11 cellular contexts compared by ENCODE assay signal in genomic region chr3:11717301-11717700, GRCh38.
DNase-seq lines count a peak whose midpoint lies in the region; ATAC-seq and TF ChIP-seq lines count a peak whose summit lies in the region.
"Had no signal": no experiment of that assay in that cellular context is flagged by ENCODE, and none has a peak within 500 bp of the region (broad histone marks: within the 10 kb centered on the region; RNA-seq: fewer than 3 reads in every experiment).

No MANE protein-coding gene starts in this region.

- no peak for TF ChIP-seq CTCF in Panc1 (IDR thresholded peaks at IDR 0.05)
- no peak for TF ChIP-seq CTCF in fibroblast of lung (conservative IDR thresholded peaks at IDR 0.05 in 1 of 2, IDR thresholded peaks at IDR 0.05 in 1 of 2; ENCODE audit: low read depth in 1 of 2, low read length in 2 of 2)
- no peak for TF ChIP-seq CTCF in gastrocnemius medialis (IDR thresholded peaks at IDR 0.05 in 4 of 5, conservative IDR thresholded peaks at IDR 0.05 in 1 of 5)

- no peak overlapping the region for H2AFZ ChIP-seq in fibroblast of lung (ENCODE audit: low read length)

- ATAC-seq in Panc1 (no peak), gastrocnemius medialis (no peak), GM21367 (IDR thresholded peaks at IDR 0.05; ENCODE audit: unreplicated experiment) (no peak)

- peaks cover 21% of the 10 kb centered on the region for H3K4me1 ChIP-seq in Panc1 (ENCODE audit: control insufficient read depth, insufficient read depth, low read length)
- peaks cover 6% of the 10 kb centered on the region for H3K4me1 ChIP-seq in fibroblast of lung (ENCODE audit: control insufficient read depth, extremely low read depth, insufficient read depth, low read length)
- peaks cover 7 to 10% of the 10 kb centered on the region in 2 donors for H3K4me1 ChIP-seq in gastrocnemius medialis

- H3K4me3 ChIP-seq in Panc1 (ENCODE audit: low read depth in 2 of 2, low read length in 2 of 2) (peak overlapping the region in 1 of 2 experiments; percentile 73; a peak in 2 of 4 replicates), fibroblast of lung (replicated peaks in 1 of 4; ENCODE audit: control extremely low read depth in 1 of 4, insufficient read depth in 1 of 4, low read depth in 3 of 4, low read length in 4 of 4) (peak overlapping the region in 3 of 4 experiments; percentile 22 to 73 (median 45)), gastrocnemius medialis (peak overlapping the region in 2 of 4 donors; percentile 6 to 74)

- POLR2A ChIA-PET in Panc1 (lab: Charles Lee) = interaction anchor here (0.7 kb wide), 1 partner anchor 60 kb away, joined by 4 read pairs; no protein-coding TSS in a partner anchor

- DNase-seq in Daoy (ENCODE audit: low read depth) (peak; percentile 32), Panc1 (ENCODE audit: low read depth, low spot score) (no peak), fibroblast of lung (ENCODE audit: low read depth in 2 of 2) (peak; percentile 15 to 38), gastrocnemius medialis (no peak), occipital lobe (lab: John Stamatoyannopoulos, UW) (no peak), NCI-H1105 (lab: John Stamatoyannopoulos, UW) (no peak)
- DNase-seq in stimulated activated CD8-positive, alpha-beta memory T cell treated with anti-CD3 and anti-CD28 coated beads, Interleukin-4, amount 100 ng/mL, for 48 hours = no peak
- DNase-seq: activated CD4-positive, CD25-positive, alpha-beta regulatory T cell treated with anti-CD3 and anti-CD28 coated beads, Interleukin-2, amount 50 U/mL, for 72 hours; DMS53; NCI-H82 had no signal

- peak overlapping the region; percentile 90 for H3K27ac ChIP-seq in Panc1 (ENCODE audit: low read length)
- H3K27ac ChIP-seq in fibroblast of lung (ENCODE audit: insufficient read depth, low read length) = peak overlapping the region; percentile 53
- peak overlapping the region; percentile 65 to 82 (median 78) for H3K27ac ChIP-seq in gastrocnemius medialis

- H3K4me2 ChIP-seq in fibroblast of lung (ENCODE audit: extremely low read depth, insufficient read depth, low read length) = peak overlapping the region; percentile 89

- H3K79me2 ChIP-seq in fibroblast of lung (ENCODE audit: control insufficient read depth, insufficient read depth, low read length) = peaks cover 16% of the 10 kb centered on the region

- TF ChIP-seq POLR2A in gastrocnemius medialis (IDR thresholded peaks at IDR 0.05) = no peak

- H4K20me1 ChIP-seq in fibroblast of lung (ENCODE audit: control insufficient read depth, extremely low read depth, insufficient read depth, low read length) = no peaks in the 10 kb centered on the region

- H3K9me3 ChIP-seq in Panc1 (ENCODE audit: control insufficient read depth, insufficient read depth, low read depth, low read length) (no peaks in the 10 kb centered on the region), fibroblast of lung (ENCODE audit: control insufficient read depth, insufficient read depth, low read depth, low read length) (no peaks in the 10 kb centered on the region), gastrocnemius medialis (no peaks in the 10 kb centered on the region)

- no peaks in the 10 kb centered on the region for H3K36me3 ChIP-seq in Panc1 (ENCODE audit: control insufficient read depth, insufficient read depth, low read length)
- no peaks in the 10 kb centered on the region for H3K36me3 ChIP-seq in fibroblast of lung (ENCODE audit: control insufficient read depth, insufficient read depth, low read length)
- H3K36me3 ChIP-seq in gastrocnemius medialis = no peaks in the 10 kb centered on the region

- H3K9ac ChIP-seq in fibroblast of lung (ENCODE audit: insufficient read depth, low read length) = no peak overlapping the region

- BruUV-seq in Panc1 (replicated peaks; lab: Mats Ljungman, UMichigan) = no TSS peak

- in situ Hi-C loops in Panc1 (cut with HindIII; ENCODE audit: low pct_unique_long_range_greater_than_20kb, low sequenced_read_pairs) = no loop called here
- in situ Hi-C loops in gastrocnemius medialis (cut with MboI; ENCODE audit: low sequenced_read_pairs in 4 of 4) = no loop called here

- H3K27me3 ChIP-seq in Panc1 (ENCODE audit: control insufficient read depth, insufficient read depth, low read length) (no peaks in the 10 kb centered on the region), fibroblast of lung (ENCODE audit: control insufficient read depth, insufficient read depth, low read length) (no peaks in the 10 kb centered on the region), gastrocnemius medialis (no peaks in the 10 kb centered on the region)

- CTCF ChIA-PET in Panc1 (lab: Charles Lee) = interaction anchor here (0.6 kb wide), 1 partner anchor 56 kb away, joined by 6 read pairs; no protein-coding TSS in a partner anchor

- intact Hi-C loops in Panc1 (cut with micrococcal nuclease; ENCODE audit: unreplicated experiment) (no loop called here), gastrocnemius medialis (cut with DNase I; ENCODE audit: low total_unique reads) (loop anchor here (5.0 kb wide), 1 partner anchor 335 kb away; no protein-coding TSS in a partner anchor)

Comparison
In these comparisons a context has a peak if more than half of its experiments do, and no peak if none do; other contexts are left out.
1. DNase-seq: peak in Daoy (single experiment) and fibroblast of lung (2 of 2); none in Panc1 (single experiment), gastrocnemius medialis (0 of 2), occipital lobe (single experiment), stimulated activated CD8-positive, alpha-beta memory T cell treated with anti-CD3 and anti-CD28 coated beads, Interleukin-4, amount 100 ng/mL, for 48 hours (single experiment) and NCI-H1105 (single experiment).
2. Peak in every context shown above with its lines, with median percentiles within 50 percentile points of each other: H3K27ac ChIP-seq.